ENCODE assay signal across 8 cellular contexts in the genomic region with DNA sequence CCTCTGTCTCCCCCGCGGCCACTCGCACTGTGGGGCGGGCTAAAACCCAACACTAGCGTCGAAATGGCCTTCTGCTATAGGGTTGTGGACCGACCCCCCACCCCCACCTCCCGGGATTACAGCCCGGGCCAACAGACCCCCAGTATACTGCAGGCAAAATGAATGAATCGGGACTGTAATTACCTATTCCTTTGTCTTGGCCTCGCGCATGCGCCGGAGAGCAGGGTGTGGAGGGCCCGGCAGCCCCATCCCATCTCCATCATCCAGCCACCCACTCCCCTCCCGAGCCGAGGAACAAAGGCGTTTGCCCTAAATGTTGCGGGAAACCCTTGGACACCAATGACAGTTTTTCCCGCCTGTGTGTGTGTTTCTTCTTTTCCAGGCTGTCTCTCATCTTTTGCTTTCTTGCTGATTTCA. TPM values are rescaled to one million over a fixed set of nuclear protein-coding genes. Genes with fewer than 3 reads are reported as not detected.
A peak's percentile ranks its signal among the peaks of the same experiment; 100 is the strongest.
DNase-seq lines count a peak whose midpoint lies in the region; TF ChIP-seq lines count a peak whose summit lies in the region.

No MANE protein-coding gene starts in this region.

- H3K27ac ChIP-seq in neutrophil = peak overlapping the region; percentile 92

- H3K4me3 ChIP-seq in GM12864 (ENCODE audit: low read depth, low read length) (peak overlapping the region; percentile 77), epithelial cell of proximal tubule (ENCODE audit: low read depth, low read length) (peak overlapping the region; percentile 91), neutrophil (ENCODE audit: low read depth in 1 of 2, low read length in 1 of 2) (peak overlapping the region; percentile 85 to 98)

- TF ChIP-seq CTCF in GM12864 (IDR thresholded peaks at IDR 0.05; ENCODE audit: low read depth, low read length, missing control alignments) (no peak), HFFc6 (IDR thresholded peaks at IDR 0.05) (no peak), epithelial cell of proximal tubule (conservative IDR thresholded peaks at IDR 0.05; ENCODE audit: low read depth, low read length) (no peak), neutrophil (IDR thresholded peaks at IDR 0.05) (peak; percentile 4)

- no peaks in the 10 kb centered on the region for H3K9me3 ChIP-seq in neutrophil

- DNase-seq in GM12864 (ENCODE audit: low read depth) = no peak
- no peak for DNase-seq in HFFc6
- peak; percentile 93 for DNase-seq in NCI-H748 treated with DMSO at 0.1 percent for 48 hours (lab: John Stamatoyannopoulos, UW)
- no peak for DNase-seq in epithelial cell of proximal tubule (ENCODE audit: low read depth)
- no peak for DNase-seq in HK-2 (ENCODE audit: unreplicated experiment)
- DNase-seq in GM19240 (ENCODE audit: insufficient read length, low spot score) = no peak
- no peak for DNase-seq in activated CD4-positive, alpha-beta T cell treated with anti-CD3 and anti-CD28 coated beads for 48 hours

- peaks cover 73 to 79% of the 10 kb centered on the region in 2 experiments for H3K4me1 ChIP-seq in neutrophil (ENCODE audit: control insufficient read depth in 1 of 2, insufficient read depth in 1 of 2, low read depth in 1 of 2, low read length in 1 of 2)

- peaks cover 23% of the 10 kb centered on the region for H3K36me3 Mint-ChIP-seq in HFFc6 (ENCODE audit: low read depth)

- peaks cover 33% of the 10 kb centered on the region for H3K36me3 ChIP-seq in neutrophil

- H3K27me3 ChIP-seq in neutrophil = no peaks in the 10 kb centered on the region

- peaks cover 62% of the 10 kb centered on the region for H3K4me1 Mint-ChIP-seq in HFFc6 (ENCODE audit: low read depth)

- H3K27me3 Mint-ChIP-seq in HFFc6 (ENCODE audit: insufficient read depth) = no peaks in the 10 kb centered on the region; the same call in none of the 2 replicates

- no peaks in the 10 kb centered on the region for H3K9me3 Mint-ChIP-seq in HFFc6

- H3K27ac Mint-ChIP-seq in HFFc6 = peak overlapping the region; percentile 88

- H3K4me3 Mint-ChIP-seq in HFFc6 = peak overlapping the region; percentile 98

RNA-seq across cellular contexts. Expression of a gene that starts 1.6 kb away (rescaled TPM):
- total RNA-seq in HFFc6 (2021; fragmentation: NEBNext Ultra II Directional; extraction: Animal tissue kit (Norgen Biotek cat#: 25700)) = 100 to 1,000 TPM; 101 to 158 (median 151) TPM
- 106 and 135 TPM in 2 replicates for total RNA-seq in epithelial cell of proximal tubule
